Comparison of ENCODE assay signal across 8 cellular contexts in the genomic region with DNA sequence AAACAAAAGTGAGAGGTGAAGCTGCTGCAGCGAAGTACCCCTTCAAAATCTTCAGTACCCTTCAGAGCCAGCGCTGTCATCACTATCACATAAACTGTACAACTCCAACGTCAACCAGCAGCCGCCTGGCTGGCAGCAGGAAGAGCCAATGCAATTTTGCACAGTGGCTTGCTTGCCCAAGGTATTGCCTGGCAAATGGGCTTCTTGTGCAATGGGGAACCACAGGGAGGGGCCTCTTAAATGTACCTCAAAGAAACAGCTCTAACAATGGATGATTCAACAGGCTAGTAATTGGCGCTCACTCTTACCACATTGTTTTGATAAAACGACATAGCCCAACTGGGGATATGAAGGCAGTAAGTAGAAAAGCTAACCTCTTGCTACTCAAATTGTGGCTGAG.
DNase-seq lines count a peak whose midpoint lies in the region; ATAC-seq and TF ChIP-seq lines count a peak whose summit lies in the region.

No MANE protein-coding gene starts in this region.

- H3K9me3 Mint-ChIP-seq in activated T-cell treated with anti-CD3 and anti-CD28 coated beads, Interleukin-2, amount 50 U/mL, for 72 hours: peaks cover 1 to 3% of the 10 kb centered on the region in 2 donors

- H3K4me1 Mint-ChIP-seq in activated T-cell treated with anti-CD3 and anti-CD28 coated beads, Interleukin-2, amount 50 U/mL, for 72 hours (ENCODE audit: low read depth): peaks cover 98% of the 10 kb centered on the region

- peaks cover 2 to 7% of the 10 kb centered on the region in 2 donors for H3K36me3 Mint-ChIP-seq in activated T-cell treated with anti-CD3 and anti-CD28 coated beads, Interleukin-2, amount 50 U/mL, for 72 hours (ENCODE audit: insufficient read depth in 2 of 2)

- 52% methylated on average over 6 of the region's 6 CpGs for WGBS in suprapubic skin

- H3K4me1 ChIP-seq in suprapubic skin (peaks cover 65% of the 10 kb centered on the region), Peyer's patch (peaks cover 0 to 21% (median 9%) of the 10 kb centered on the region in 4 donors)

- intact Hi-C loops in cardiac septum (cut with DNase I): loop anchor here (10.0 kb wide), 1 partner anchor 125 kb away; the partner anchor contains the start of gene HIF1A

- CTCF ChIA-PET in AG04450 (lab: Charles Lee): interaction anchor here (0.7 to 1.3 kb wide), 2 partner anchors 35 to 94 kb away, joined by 3 read pairs; no protein-coding TSS in a partner anchor

- TF ChIP-seq POLR2A in suprapubic skin (IDR thresholded peaks at IDR 0.05) (no peak), Peyer's patch (IDR thresholded peaks at IDR 0.05) (no peak)

- ATAC-seq in activated T-cell treated with anti-CD3 and anti-CD28 coated beads, Interleukin-2, amount 50 U/mL, for 72 hours (replicated peaks in 1 of 2): peak; percentile 81 to 85

- H3K36me3 ChIP-seq in MG63: no peaks in the 10 kb centered on the region
- no peaks in the 10 kb centered on the region for H3K36me3 ChIP-seq in suprapubic skin
- H3K36me3 ChIP-seq in Peyer's patch: no peaks in the 10 kb centered on the region

- TF ChIP-seq EP300 in suprapubic skin (IDR thresholded peaks at IDR 0.05): no peak

- DNase-seq in AG04450 (ENCODE audit: low read depth, low spot score) (no peak), MG63 (peak; percentile 77), cardiac septum (ENCODE audit: low spot score) (peak; percentile 91), suprapubic skin (ENCODE audit: low spot score in 2 of 2) (peak in 1 of 2 donors; percentile 74), DMS114 treated with DMSO at 0.1 percent for 48 hours (lab: John Stamatoyannopoulos, UW; ENCODE audit: unreplicated experiment) (no peak), pons (ENCODE audit: low spot score) (no peak), Peyer's patch (no peak)
- peak; percentile 77 to 82 for DNase-seq in activated T-cell treated with anti-CD3 and anti-CD28 coated beads, Interleukin-2, amount 50 U/mL, for 72 hours

- peak overlapping the region; percentile 98 for H3K27ac Mint-ChIP-seq in activated T-cell treated with anti-CD3 and anti-CD28 coated beads, Interleukin-2, amount 50 U/mL, for 72 hours

- peak overlapping the region; percentile 91 to 93 for H3K4me3 Mint-ChIP-seq in activated T-cell treated with anti-CD3 and anti-CD28 coated beads, Interleukin-2, amount 50 U/mL, for 72 hours

- H3K4me3 ChIP-seq in AG04450 (ENCODE audit: low read depth, low read length): no peak overlapping the region
- no peak overlapping the region for H3K4me3 ChIP-seq in MG63
- H3K4me3 ChIP-seq in suprapubic skin: no peak overlapping the region
- no peak overlapping the region for H3K4me3 ChIP-seq in Peyer's patch

- TF ChIP-seq CTCF in AG04450 (IDR thresholded peaks at IDR 0.05; ENCODE audit: low read depth, low read length) (no peak), suprapubic skin (IDR thresholded peaks at IDR 0.05) (no peak), Peyer's patch (IDR thresholded peaks at IDR 0.05) (no peak)

- no peaks in the 10 kb centered on the region for H3K9me3 ChIP-seq in AG04450 (ENCODE audit: control insufficient read depth, insufficient read depth, low read length)
- H3K9me3 ChIP-seq in MG63: no peaks in the 10 kb centered on the region
- no peaks in the 10 kb centered on the region for H3K9me3 ChIP-seq in suprapubic skin
- no peaks in the 10 kb centered on the region for H3K9me3 ChIP-seq in Peyer's patch

- POLR2A ChIA-PET in AG04450 (lab: Yijun Ruan, JAX): interaction anchor here (0.6 kb wide), 1 partner anchor 19 kb away, joined by 3 read pairs; no protein-coding TSS in a partner anchor

- H3K27me3 Mint-ChIP-seq in activated T-cell treated with anti-CD3 and anti-CD28 coated beads, Interleukin-2, amount 50 U/mL, for 72 hours (ENCODE audit: low read depth): no peaks in the 10 kb centered on the region

- peak overlapping the region; percentile 41 for H3K27ac ChIP-seq in AG04450 (ENCODE audit: low read depth, low read length)
- H3K27ac ChIP-seq in suprapubic skin: peak overlapping the region; percentile 75
- peak overlapping the region in 1 of 4 donors; percentile 78 for H3K27ac ChIP-seq in Peyer's patch

- H3K27me3 ChIP-seq in AG04450 (ENCODE audit: control insufficient read depth, insufficient read depth, low read length): no peaks in the 10 kb centered on the region
- H3K27me3 ChIP-seq in MG63: no peaks in the 10 kb centered on the region
- no peaks in the 10 kb centered on the region for H3K27me3 ChIP-seq in suprapubic skin
- H3K27me3 ChIP-seq in Peyer's patch: no peaks in the 10 kb centered on the region

Comparison
In these comparisons a context has a peak if more than half of its experiments do, and no peak if none do; other contexts are left out.
1. DNase-seq: peak in MG63 (single experiment), activated T-cell treated with anti-CD3 and anti-CD28 coated beads, Interleukin-2, amount 50 U/mL, for 72 hours (2 of 2) and cardiac septum (single experiment); none in AG04450 (single experiment), DMS114 treated with DMSO at 0.1 percent for 48 hours (single experiment), pons (single experiment) and Peyer's patch (0 of 3).